13 cellular contexts compared by ENCODE assay signal in the genomic region with DNA sequence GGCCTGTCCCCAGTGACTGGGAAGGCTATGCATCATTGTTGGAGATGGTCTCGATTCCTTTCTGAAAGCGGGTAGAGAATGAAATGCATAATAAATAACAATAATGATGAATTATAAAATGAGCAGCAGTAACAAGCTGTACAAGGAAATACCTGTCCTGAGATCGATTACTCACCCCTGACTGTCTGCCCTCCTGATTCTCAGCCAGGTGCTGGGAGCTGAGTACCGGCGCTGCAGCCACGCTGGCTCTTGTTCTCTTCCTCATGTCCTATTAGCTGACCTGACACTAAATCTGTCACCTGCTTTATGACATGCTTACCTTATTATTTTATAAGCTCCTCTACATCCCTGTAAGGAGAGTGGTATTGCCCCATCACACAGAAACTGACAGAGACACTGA. TPM values are rescaled to one million over a fixed set of nuclear protein-coding genes. Genes with fewer than 3 reads are reported as not detected.
DNase-seq lines count a peak whose midpoint lies in the region; ATAC-seq and TF ChIP-seq lines count a peak whose summit lies in the region.
"Had no signal": no experiment of that assay in that cellular context is flagged by ENCODE, and none has a peak within 500 bp of the region (broad histone marks: within the 10 kb centered on the region; RNA-seq: fewer than 3 reads in every experiment).

No MANE protein-coding gene starts in this region.

- peak overlapping the region; percentile 45 for H3K27ac Mint-ChIP-seq in Caco-2 (ENCODE audit: unreplicated experiment)
- H3K27ac Mint-ChIP-seq in activated T-helper 17 cell treated with anti-CD3 and anti-CD28 coated beads, Interleukin-2, amount 50 U/mL, for 72 hours: no peak overlapping the region
- H3K27ac Mint-ChIP-seq: stimulated activated naive CD8-positive, alpha-beta T cell treated with anti-CD3 and anti-CD28 coated beads, Interleukin-15, amount 100 ng/mL, for 72 hours had no signal

- no peaks in the 10 kb centered on the region for H3K27me3 ChIP-seq in Caco-2 (replicated peaks; ENCODE audit: control insufficient read depth, insufficient read depth, low read length)
- H3K27me3 ChIP-seq in liver (ENCODE audit: control insufficient read depth in 4 of 4, insufficient read depth in 4 of 4, low read length in 3 of 4): no peaks in the 10 kb centered on the region
- H3K27me3 ChIP-seq in suprapubic skin: no peaks in the 10 kb centered on the region

- no peak for TF ChIP-seq EP300 in suprapubic skin (IDR thresholded peaks at IDR 0.05)

- TF ChIP-seq CTCF in 22Rv1 (IDR thresholded peaks at IDR 0.05) (no peak), Caco-2 (IDR thresholded peaks at IDR 0.05; ENCODE audit: insufficient read depth in 1 of 2, low read depth in 1 of 2, low read length in 1 of 2, severe bottlenecking in 1 of 2, unreplicated experiment in 1 of 2) (no peak), liver (IDR thresholded peaks at IDR 0.05; ENCODE audit: low read depth, low read length, missing input control) (no peak), suprapubic skin (IDR thresholded peaks at IDR 0.05) (no peak)

- POLR2A ChIA-PET in Caco-2 (lab: Charles Lee): no interaction called here

- H3K9me3 Mint-ChIP-seq in Caco-2 (ENCODE audit: unreplicated experiment): no peaks in the 10 kb centered on the region
- H3K9me3 Mint-ChIP-seq in activated T-helper 17 cell treated with anti-CD3 and anti-CD28 coated beads, Interleukin-2, amount 50 U/mL, for 72 hours: no peaks in the 10 kb centered on the region
- H3K9me3 Mint-ChIP-seq: stimulated activated naive CD8-positive, alpha-beta T cell treated with anti-CD3 and anti-CD28 coated beads, Interleukin-15, amount 100 ng/mL, for 72 hours had no signal

- H3K4me3 ChIP-seq in Caco-2 (ENCODE audit: low read depth, low read length) (no peak overlapping the region), liver (ENCODE audit: low read depth in 1 of 3, low read length in 3 of 3) (peak overlapping the region in 2 of 3 donors; percentile 60 to 97), suprapubic skin (no peak overlapping the region)
- H3K4me3 ChIP-seq: BLaER1 treated with 17β-estradiol and CSF1 and Interleukin-3, amounts not matched to agents 10 nM and 100 nM had no signal

- no peak for TF ChIP-seq RAD21 in liver (IDR thresholded peaks at IDR 0.05)

- H3K4me1 Mint-ChIP-seq in Caco-2 (ENCODE audit: low read depth, unreplicated experiment): peaks cover 48% of the 10 kb centered on the region
- peaks cover 47% of the 10 kb centered on the region for H3K4me1 Mint-ChIP-seq in activated T-helper 17 cell treated with anti-CD3 and anti-CD28 coated beads, Interleukin-2, amount 50 U/mL, for 72 hours

- H3K36me3 ChIP-seq in Caco-2 (ENCODE audit: control insufficient read depth, insufficient read depth, low read length): peaks cover 1% of the 10 kb centered on the region
- H3K36me3 ChIP-seq in liver (ENCODE audit: control insufficient read depth in 4 of 4, insufficient read depth in 3 of 4, low read depth in 1 of 4, low read length in 3 of 4): peaks cover 0 to 5% (median 0%) of the 10 kb centered on the region in 4 donors
- H3K36me3 ChIP-seq in suprapubic skin: peaks cover 3% of the 10 kb centered on the region

- H3K27ac ChIP-seq in 22Rv1 (peak overlapping the region; percentile 98), liver (ENCODE audit: low read depth in 1 of 2, low read length in 2 of 2) (peak overlapping the region; percentile 78 to 89), suprapubic skin (no peak overlapping the region)
- H3K27ac ChIP-seq: BLaER1 treated with 17β-estradiol and CSF1 and Interleukin-3, amounts not matched to agents 10 nM and 100 nM had no signal

- CTCF ChIA-PET in Caco-2 (lab: Charles Lee): interaction anchor here (0.6 kb wide), 1 partner anchor 73 kb away, joined by 3 read pairs; no protein-coding TSS in a partner anchor

- no TSS peak for BruUV-seq in Caco-2 (replicated peaks; lab: Mats Ljungman, UMichigan)

- no peaks in the 10 kb centered on the region for H3K27me3 Mint-ChIP-seq in Caco-2 (ENCODE audit: insufficient read depth, unreplicated experiment)
- no peaks in the 10 kb centered on the region for H3K27me3 Mint-ChIP-seq in activated T-helper 17 cell treated with anti-CD3 and anti-CD28 coated beads, Interleukin-2, amount 50 U/mL, for 72 hours
- H3K27me3 Mint-ChIP-seq: stimulated activated naive CD8-positive, alpha-beta T cell treated with anti-CD3 and anti-CD28 coated beads, Interleukin-15, amount 100 ng/mL, for 72 hours had no signal

- H3K9me3 ChIP-seq in Caco-2 (no peaks in the 10 kb centered on the region), liver (ENCODE audit: control insufficient read depth in 4 of 4, low read length in 3 of 4) (no peaks in the 10 kb centered on the region), suprapubic skin (no peaks in the 10 kb centered on the region)
- H3K9me3 ChIP-seq: BLaER1 treated with 17β-estradiol and CSF1 and Interleukin-3, amounts not matched to agents 10 nM and 100 nM had no signal

- ATAC-seq in activated T-helper 17 cell treated with anti-CD3 and anti-CD28 coated beads, Interleukin-2, amount 50 U/mL, for 72 hours (replicated peaks): no peak
- no peak for ATAC-seq in GM18873 (IDR thresholded peaks at IDR 0.05; ENCODE audit: low FRiP score, unreplicated experiment)
- ATAC-seq: stimulated activated naive CD8-positive, alpha-beta T cell treated with anti-CD3 and anti-CD28 coated beads, Interleukin-15, amount 100 ng/mL, for 72 hours had no signal

- H3K4me1 ChIP-seq in Caco-2 (peaks cover 18% of the 10 kb centered on the region), liver (ENCODE audit: control insufficient read depth in 4 of 4, insufficient read depth in 4 of 4, low read length in 3 of 4) (peaks cover 7 to 47% (median 31%) of the 10 kb centered on the region in 4 donors), suprapubic skin (peaks cover 38% of the 10 kb centered on the region)

- WGBS in liver: 40% methylated on average over 6 of the region's 6 CpGs
- 64% methylated on average over 6 of the region's 6 CpGs for WGBS in suprapubic skin

- no peak for DNase-seq in Caco-2
- no peak for DNase-seq in NCI-H187 treated with DMSO at 0.1 percent for 48 hours (lab: John Stamatoyannopoulos, UW)
- no peak for DNase-seq in suprapubic skin (ENCODE audit: low spot score in 2 of 2)
- no peak for DNase-seq in SHP77 treated with DMSO at 0.1 percent for 48 hours (lab: John Stamatoyannopoulos, UW)
- DNase-seq: hypothalamus; mesendoderm; MM.1S; stimulated activated naive CD8-positive, alpha-beta T cell treated with anti-CD3 and anti-CD28 coated beads, Interleukin-15, amount 100 ng/mL, for 72 hours had no signal

- TF ChIP-seq POLR2A in suprapubic skin (IDR thresholded peaks at IDR 0.05): no peak

- peaks cover 35% of the 10 kb centered on the region for H3K36me3 Mint-ChIP-seq in Caco-2 (ENCODE audit: insufficient read depth, unreplicated experiment)
- peaks cover 62% of the 10 kb centered on the region for H3K36me3 Mint-ChIP-seq in activated T-helper 17 cell treated with anti-CD3 and anti-CD28 coated beads, Interleukin-2, amount 50 U/mL, for 72 hours (ENCODE audit: low read depth)

- H3K4me3 Mint-ChIP-seq in Caco-2 (ENCODE audit: unreplicated experiment): peak overlapping the region; percentile 81
- peak overlapping the region; percentile 93 for H3K4me3 Mint-ChIP-seq in activated T-helper 17 cell treated with anti-CD3 and anti-CD28 coated beads, Interleukin-2, amount 50 U/mL, for 72 hours

- H3K9ac ChIP-seq in liver (ENCODE audit: low read depth in 1 of 2, low read length in 2 of 2): no peak overlapping the region
- H3K9ac ChIP-seq: BLaER1 treated with 17β-estradiol and CSF1 and Interleukin-3, amounts not matched to agents 10 nM and 100 nM had no signal

- intact Hi-C loops in Caco-2 (cut with micrococcal nuclease; ENCODE audit: unreplicated experiment): loop anchor here (5.0 kb wide), 1 partner anchor 54 kb away; no protein-coding TSS in a partner anchor

TF ChIP-seq in liver, 16 proteins besides CTCF, POLR2A, EP300 and RAD21:
- TF ChIP-seq SP1 (IDR thresholded peaks at IDR 0.05): no peak
- no peak for TF ChIP-seq EGR1 (IDR thresholded peaks at IDR 0.05; ENCODE audit: low read depth in 2 of 2)
- no peak for TF ChIP-seq HNF4A (conservative IDR thresholded peaks at IDR 0.05)
- TF ChIP-seq, protein P1, sequence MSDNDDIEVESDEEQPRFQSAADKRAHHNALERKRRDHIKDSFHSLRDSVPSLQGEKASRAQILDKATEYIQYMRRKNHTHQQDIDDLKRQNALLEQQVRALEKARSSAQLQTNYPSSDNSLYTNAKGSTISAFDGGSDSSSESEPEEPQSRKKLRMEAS (IDR thresholded peaks at IDR 0.05): no peak
- TF ChIP-seq TAF1 (conservative IDR thresholded peaks at IDR 0.05): no peak
- no peak for TF ChIP-seq FOXA2 (IDR thresholded peaks at IDR 0.05)
- TF ChIP-seq, protein P2, sequence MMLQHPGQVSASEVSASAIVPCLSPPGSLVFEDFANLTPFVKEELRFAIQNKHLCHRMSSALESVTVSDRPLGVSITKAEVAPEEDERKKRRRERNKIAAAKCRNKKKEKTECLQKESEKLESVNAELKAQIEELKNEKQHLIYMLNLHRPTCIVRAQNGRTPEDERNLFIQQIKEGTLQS (IDR thresholded peaks at IDR 0.05): no peak
- TF ChIP-seq GABPA (IDR thresholded peaks at IDR 0.05 in 1 of 2, conservative IDR thresholded peaks at IDR 0.05 in 1 of 2): no peak
- no peak for TF ChIP-seq JUND (IDR thresholded peaks at IDR 0.05)
- no peak for TF ChIP-seq YY1 (IDR thresholded peaks at IDR 0.05)

RNA-seq across cellular contexts. Expression of a gene that starts 3.4 kb away (rescaled TPM):
- total RNA-seq in Caco-2 (2022) (61.8 and 65.5 TPM in 2 replicates), liver (100 to 1,000 TPM in 1 of 2 donors, 10 to 100 TPM in 1; 60.7 to 148 TPM), suprapubic skin (10 to 100 TPM; 61.0 to 77.9 (median 69.4) TPM)
- 10 to 100 TPM; 44.8 to 100.0 TPM for total RNA-seq in activated T-helper 17 cell treated with anti-CD3 and anti-CD28 coated beads, Interleukin-2, amount 50 U/mL, for 72 hours
- polyA plus RNA-seq in liver: 10 to 100 TPM; 32.3 to 58.9 TPM

Comparison
In these comparisons a context has a peak if more than half of its experiments do, and no peak if none do; other contexts are left out.
1. H3K4me3 ChIP-seq: peak in liver (2 of 3); none in Caco-2 (single experiment) and suprapubic skin (single experiment).